ENCODE assay signal across 8 cellular contexts in the genomic region with DNA sequence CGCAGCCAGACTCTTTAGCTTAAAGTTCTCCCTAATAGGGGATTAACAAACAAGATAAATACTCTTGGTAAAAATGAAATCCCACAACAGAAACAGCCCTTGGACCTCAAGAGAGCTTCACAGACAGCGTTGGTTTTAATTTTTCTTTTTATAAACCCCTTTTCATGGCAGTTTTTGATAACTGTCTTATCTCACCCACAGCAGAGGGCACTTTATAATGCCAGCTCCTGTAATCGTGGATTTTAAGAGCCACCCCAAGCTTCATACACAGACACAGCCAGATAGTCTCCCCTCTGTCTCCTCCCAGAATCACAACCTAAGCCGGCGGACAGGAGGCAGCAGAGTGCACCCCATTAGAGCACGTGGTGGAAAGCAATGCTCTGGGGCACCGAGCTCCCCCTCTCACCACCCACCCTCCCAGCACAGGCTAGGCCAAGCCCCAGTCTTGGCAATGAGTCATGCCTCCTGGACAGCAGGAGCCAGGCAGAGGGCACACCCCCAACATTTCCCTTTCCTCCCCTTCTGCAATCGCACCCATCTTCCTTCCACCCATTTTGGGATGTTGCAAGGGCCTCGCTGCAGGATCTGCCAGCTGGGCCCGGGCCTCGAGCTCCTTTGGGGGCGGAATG. TPM values are rescaled to one million over a fixed set of nuclear protein-coding genes. Genes with fewer than 3 reads are reported as not detected.
DNase-seq lines count a peak whose midpoint lies in the region; ATAC-seq and TF ChIP-seq lines count a peak whose summit lies in the region.

No MANE protein-coding gene starts in this region.

- TF ChIP-seq CTCF in choroid plexus epithelial cell (conservative IDR thresholded peaks at IDR 0.05; ENCODE audit: low read depth, low read length): peak; percentile 83

- in situ Hi-C loops in SK-MEL-5 (cut with HindIII; ENCODE audit: low pct_unique_long_range_greater_than_20kb, low sequenced_read_pairs): no loop called here

- DNase-seq in EH (ENCODE audit: low read depth) (peak; percentile 96), SK-MEL-5 (ENCODE audit: low read depth, low spot score) (peak; percentile 56), choroid plexus epithelial cell (ENCODE audit: low read depth) (peak; percentile 95), kidney glomerular epithelial cell (lab: John Stamatoyannopoulos, UW) (peak; percentile 88), smooth muscle cell of the brain vasculature (ENCODE audit: low read depth, low spot score) (peak; percentile 91), NCI-H128 (lab: John Stamatoyannopoulos, UW; ENCODE audit: unreplicated experiment) (no peak)

- H3K4me3 ChIP-seq in choroid plexus epithelial cell (ENCODE audit: low read depth, low read length): peak overlapping the region; percentile 88

- peak; percentile 18 for ATAC-seq in GM19397 (IDR thresholded peaks at IDR 0.05; ENCODE audit: unreplicated experiment)
- ATAC-seq in HG03460 (IDR thresholded peaks at IDR 0.05; ENCODE audit: unreplicated experiment): peak; percentile 31

RNA-seq across cellular contexts. Expression of a gene that starts 2.5 kb away (rescaled TPM):
- total RNA-seq in SK-MEL-5 (2014; rRNA removed; shearing (Covaris generic)): 89.6 and 94.1 TPM in 2 replicates
- polyA plus RNA-seq in SK-MEL-5 (2015; cell fraction: cytosol; rRNA removed): 67.9 and 86.6 TPM in 2 replicates
- 157 and 196 TPM in 2 replicates for polyA plus RNA-seq in SK-MEL-5 (2015; cell fraction: nucleus; rRNA removed)
